In the genomic region with DNA sequence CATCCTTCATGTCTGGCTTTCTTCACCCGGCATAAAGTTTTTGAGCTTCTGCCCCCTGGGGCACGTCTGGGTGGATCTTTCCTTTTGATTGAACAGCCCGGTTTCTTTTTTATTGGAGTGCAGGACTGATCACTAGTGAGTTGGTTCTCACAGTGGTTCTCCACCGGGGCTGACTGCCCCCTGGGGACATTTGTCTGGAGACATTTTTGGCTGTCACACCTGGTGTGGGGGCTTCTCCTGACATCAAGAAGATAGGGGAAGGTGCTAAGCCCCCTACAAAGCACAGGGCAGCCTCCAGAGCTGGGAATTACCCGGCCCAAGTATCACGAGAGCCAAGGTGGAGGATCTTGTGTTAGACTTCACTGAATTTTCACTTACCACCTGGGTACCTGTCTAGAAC, we compare ENCODE assay signal across 18 cellular contexts. TPM values are rescaled to one million over a fixed set of nuclear protein-coding genes. Genes with fewer than 3 reads are reported as not detected.
DNase-seq lines count a peak whose midpoint lies in the region; ATAC-seq and TF ChIP-seq lines count a peak whose summit lies in the region.
"Had no signal": no experiment of that assay in that cellular context is flagged by ENCODE, and none has a peak within 500 bp of the region (broad histone marks: within the 10 kb centered on the region; RNA-seq: fewer than 3 reads in every experiment).

No MANE protein-coding gene starts in this region.

- H3K4me1 ChIP-seq in RWPE2 (ENCODE audit: insufficient read depth, poor library complexity, severe bottlenecking) (no peaks in the 10 kb centered on the region), mesendoderm (ENCODE audit: control insufficient read depth, low read depth, low read length) (no peaks in the 10 kb centered on the region)
- H3K4me1 ChIP-seq: A549, HAP-1 had no signal

- H3K9me3 Mint-ChIP-seq in stimulated activated naive B cell treated with anti-CD40 and anti-IgM and Interleukin-4, amounts not matched to agents 10 μg/mL and 1 μg/mL and 100 μg/mL, for 72 hours, result peaks cover 8% of the 10 kb centered on the region in 2 donors

- H3K27ac ChIP-seq in RWPE2 (ENCODE audit: poor library complexity, severe bottlenecking), result no peak overlapping the region
- no peak overlapping the region for H3K27ac ChIP-seq in mesendoderm (ENCODE audit: low read depth, low read length)
- H3K27ac ChIP-seq: A549, GM23248 had no signal

- peaks cover 34 to 63% of the 10 kb centered on the region in 2 donors for H3K4me1 Mint-ChIP-seq in stimulated activated naive B cell treated with anti-CD40 and anti-IgM and Interleukin-4, amounts not matched to agents 10 μg/mL and 1 μg/mL and 100 μg/mL, for 72 hours

- H3K4ac ChIP-seq in mesendoderm (ENCODE audit: low read depth, low read length), result no peak overlapping the region

- ATAC-seq in RWPE2 (ENCODE audit: low read depth), result no peak
- peak; percentile 8 to 12 for ATAC-seq in stimulated activated naive B cell treated with anti-CD40 and anti-IgM and Interleukin-4, amounts not matched to agents 10 μg/mL and 1 μg/mL and 100 μg/mL, for 72 hours (replicated peaks)
- ATAC-seq: A549, K562 had no signal

- in situ Hi-C loops in GM13977 (cut with MboI; ENCODE audit: low pct_unique_long_range_greater_than_20kb, low sequenced_read_pairs, unreplicated experiment), result no loop called here

- no peak overlapping the region for H3K23ac ChIP-seq in mesendoderm (ENCODE audit: low read length)

- H3K18ac ChIP-seq in mesendoderm (ENCODE audit: low read length), result no peak overlapping the region

- no peaks in the 10 kb centered on the region for H3K36me3 ChIP-seq in RWPE2 (ENCODE audit: low read depth)
- no peaks in the 10 kb centered on the region for H3K36me3 ChIP-seq in mesendoderm (ENCODE audit: control insufficient read depth, insufficient read depth, low read length)
- H3K36me3 ChIP-seq: HAP-1 had no signal

- TF ChIP-seq CTCF in GM13977 (IDR thresholded peaks at IDR 0.05; ENCODE audit: extremely low read depth, insufficient read depth, missing control alignments), result peak; percentile 6
- no peak for TF ChIP-seq CTCF in RWPE2 (IDR thresholded peaks at IDR 0.05; ENCODE audit: poor library complexity, severe bottlenecking)

- H4K5ac ChIP-seq in mesendoderm (ENCODE audit: low read length), result no peak overlapping the region

- peak overlapping the region; percentile 31 to 54 for H3K4me3 Mint-ChIP-seq in stimulated activated naive B cell treated with anti-CD40 and anti-IgM and Interleukin-4, amounts not matched to agents 10 μg/mL and 1 μg/mL and 100 μg/mL, for 72 hours
- H3K4me3 Mint-ChIP-seq: CD8-positive, alpha-beta memory T cell had no signal

- H2BK5ac ChIP-seq in mesendoderm (ENCODE audit: low read length), result no peak overlapping the region

- no peaks in the 10 kb centered on the region for H3K79me1 ChIP-seq in mesendoderm (ENCODE audit: low read length)

- H3K4me3 ChIP-seq in RWPE2 (ENCODE audit: severe bottlenecking) (no peak overlapping the region), mesendoderm (ENCODE audit: low read length) (no peak overlapping the region)
- H3K4me3 ChIP-seq: A549, GM23248, HAP-1, K562 had no signal

- H3K27me3 ChIP-seq in RWPE2 (ENCODE audit: insufficient read depth, poor library complexity, severe bottlenecking) (peaks cover 16% of the 10 kb centered on the region), mesendoderm (ENCODE audit: insufficient read depth, low read length, poor library complexity) (no peaks in the 10 kb centered on the region)

- WGBS in mesendoderm (ENCODE audit: extremely low coverage, insufficient coverage, low lambda C conversion rate), result no CpG with 5 or more reads among the region's 6 CpGs

- no peak overlapping the region for H3K4me2 ChIP-seq in mesendoderm (ENCODE audit: low read length)
- H3K4me2 ChIP-seq: A549 had no signal

- H3K9me3 ChIP-seq in RWPE2 (ENCODE audit: severe bottlenecking), result peaks cover 13% of the 10 kb centered on the region

- H3K56ac ChIP-seq in mesendoderm (ENCODE audit: low read length), result no peak overlapping the region

- H3K9ac ChIP-seq in mesendoderm (ENCODE audit: low read length), result no peak overlapping the region
- H3K9ac ChIP-seq: GM23248 had no signal

- no peak overlapping the region for H4K8ac ChIP-seq in mesendoderm (ENCODE audit: low read depth, low read length)

- H3K36me3 Mint-ChIP-seq in stimulated activated naive B cell treated with anti-CD40 and anti-IgM and Interleukin-4, amounts not matched to agents 10 μg/mL and 1 μg/mL and 100 μg/mL, for 72 hours, result peaks cover 16 to 20% of the 10 kb centered on the region in 2 donors

- peak overlapping the region; percentile 75 for H3K27ac Mint-ChIP-seq in stimulated activated naive B cell treated with anti-CD40 and anti-IgM and Interleukin-4, amounts not matched to agents 10 μg/mL and 1 μg/mL and 100 μg/mL, for 72 hours
- H3K27ac Mint-ChIP-seq: CD8-positive, alpha-beta memory T cell had no signal

- no peak overlapping the region for H2BK15ac ChIP-seq in mesendoderm (replicated peaks; ENCODE audit: low read depth)

- H2BK120ac ChIP-seq in mesendoderm (ENCODE audit: low read depth, low read length), result no peak overlapping the region

- no peaks in the 10 kb centered on the region for H3K79me2 ChIP-seq in mesendoderm (ENCODE audit: control insufficient read depth, insufficient read depth, low read length)

- no peak for DNase-seq in GM13977 (ENCODE audit: low spot score)
- DNase-seq in RWPE2 (ENCODE audit: low spot score), result peak; percentile 40
- peak; percentile 42 for DNase-seq in mesendoderm
- DNase-seq in stimulated activated naive B cell treated with anti-CD40 and anti-IgM and Interleukin-4, amounts not matched to agents 10 μg/mL and 1 μg/mL and 100 μg/mL, for 72 hours, result no peak
- no peak for DNase-seq in activated naive CD4-positive, alpha-beta T cell (lab: John Stamatoyannopoulos, UW)
- no peak for DNase-seq in NCI-H2081 treated with DMSO at 0.1 percent for 48 hours (lab: John Stamatoyannopoulos, UW)
- no peak for DNase-seq in HuH-7 (ENCODE audit: low spot score)
- DNase-seq: C1 segment of cervical spinal cord; CD8-positive, alpha-beta memory T cell; DMS79; GM23248; NCI-H1694 treated with DMSO at 0.1 percent for 48 hours; NCI-H2107; NCI-H226; NCI-H524 treated with DMSO at 0.1 percent for 48 hours had no signal

- H3K27me3 Mint-ChIP-seq in stimulated activated naive B cell treated with anti-CD40 and anti-IgM and Interleukin-4, amounts not matched to agents 10 μg/mL and 1 μg/mL and 100 μg/mL, for 72 hours, result peaks cover 3 to 4% of the 10 kb centered on the region in 2 donors

- H2AK5ac ChIP-seq in mesendoderm (ENCODE audit: low read length), result no peak overlapping the region

RNA-seq across cellular contexts. Expression of a gene that starts 25.7 kb away (rescaled TPM):
- polyA plus RNA-seq in mesendoderm (2013, experiment 1 of 2), result 0.91 TPM
- 1.1 TPM for polyA plus RNA-seq in mesendoderm (2013, experiment 2 of 2)

Comparison
In these comparisons a context has a peak if more than half of its experiments do, and no peak if none do; other contexts are left out.
1. DNase-seq: peak in RWPE2 (single experiment) and mesendoderm (single experiment); none in GM13977 (single experiment), stimulated activated naive B cell treated with anti-CD40 and anti-IgM and Interleukin-4, amounts not matched to agents 10 μg/mL and 1 μg/mL and 100 μg/mL, for 72 hours (single experiment), activated naive CD4-positive, alpha-beta T cell (0 of 4), NCI-H2081 treated with DMSO at 0.1 percent for 48 hours (single experiment) and HuH-7 (single experiment).